13 cellular contexts compared by ENCODE assay signal in genomic region chr13:96650301-96650886, GRCh38.
DNase-seq lines count a peak whose midpoint lies in the region; ATAC-seq and TF ChIP-seq lines count a peak whose summit lies in the region.
"Had no signal": no experiment of that assay in that cellular context is flagged by ENCODE, and none has a peak within 500 bp of the region (broad histone marks: within the 10 kb centered on the region; RNA-seq: fewer than 3 reads in every experiment).

No MANE protein-coding gene starts in this region.

- no peaks in the 10 kb centered on the region for H3K4me1 Mint-ChIP-seq in activated CD4-positive, alpha-beta T cell treated with anti-CD3 and anti-CD28 coated beads for 36 hours
- H3K4me1 Mint-ChIP-seq: activated B cell treated with CpG ODN at 0.5 μM for 24 hours had no signal

- POLR2A ChIA-PET in activated CD4-positive, alpha-beta T cell treated with anti-CD3 and anti-CD28 coated beads for 36 hours (lab: Charles Lee), result no interaction called here

- no peaks in the 10 kb centered on the region for H3K9me3 ChIP-seq in GM23248 (ENCODE audit: low read depth)
- H3K9me3 ChIP-seq: ascending aorta had no signal

- H3K36me3 ChIP-seq in GM23248 (ENCODE audit: low read depth), result no peaks in the 10 kb centered on the region
- H3K36me3 ChIP-seq: ascending aorta, BLaER1 had no signal

- peak; percentile 3 for DNase-seq in GM10266 (ENCODE audit: extremely low spot score)
- peak; percentile 44 for DNase-seq in GM23248
- DNase-seq in fibroblast of pulmonary artery (ENCODE audit: low read depth), result peak; percentile 86
- no peak for DNase-seq in NCI-H1048 (lab: John Stamatoyannopoulos, UW)
- DNase-seq in NCI-H187 treated with DMSO at 0.1 percent for 48 hours (lab: John Stamatoyannopoulos, UW), result no peak
- DNase-seq in NCI-H774 (lab: John Stamatoyannopoulos, UW), result no peak
- DNase-seq in activated CD4-positive, alpha-beta T cell treated with anti-CD3 and anti-CD28 coated beads for 36 hours, result no peak
- DNase-seq: activated B cell treated with CpG ODN at 0.5 μM for 24 hours, left cardiac atrium, NCI-H2171 had no signal

- H3K27ac ChIP-seq in GM23248, result no peak overlapping the region
- H3K27ac ChIP-seq: ascending aorta, BLaER1 had no signal

- H3K9ac ChIP-seq in GM23248, result no peak overlapping the region
- H3K9ac ChIP-seq: BLaER1 had no signal

- no peaks in the 10 kb centered on the region for H3K9me2 ChIP-seq in GM23248 (ENCODE audit: insufficient read depth)

- no peak overlapping the region for H3K4me3 Mint-ChIP-seq in activated CD4-positive, alpha-beta T cell treated with anti-CD3 and anti-CD28 coated beads for 36 hours
- H3K4me3 Mint-ChIP-seq: activated B cell treated with CpG ODN at 0.5 μM for 24 hours had no signal

- peak; percentile 95 for ATAC-seq in HG03565 (IDR thresholded peaks at IDR 0.05; ENCODE audit: unreplicated experiment)
- no peak for ATAC-seq in activated CD4-positive, alpha-beta T cell treated with anti-CD3 and anti-CD28 coated beads for 36 hours
- ATAC-seq: left cardiac atrium had no signal

- H4K20me1 ChIP-seq in GM23248 (ENCODE audit: insufficient read depth), result no peaks in the 10 kb centered on the region
- H4K20me1 ChIP-seq: BLaER1 had no signal

- in situ Hi-C loops in GM23248 (cut with MboI), result no loop called here

- H3K27me3 Mint-ChIP-seq in activated CD4-positive, alpha-beta T cell treated with anti-CD3 and anti-CD28 coated beads for 36 hours, result no peaks in the 10 kb centered on the region
- H3K27me3 Mint-ChIP-seq: activated B cell treated with CpG ODN at 0.5 μM for 24 hours had no signal

- H3K4me2 ChIP-seq in GM23248 (ENCODE audit: unreplicated experiment), result no peak overlapping the region
- H3K4me2 ChIP-seq: BLaER1 had no signal

- no peaks in the 10 kb centered on the region for H3K36me3 Mint-ChIP-seq in activated CD4-positive, alpha-beta T cell treated with anti-CD3 and anti-CD28 coated beads for 36 hours (ENCODE audit: low read depth)

- H3K4me1 ChIP-seq in GM23248 (ENCODE audit: insufficient read depth), result peaks cover 10% of the 10 kb centered on the region
- H3K4me1 ChIP-seq: ascending aorta, BLaER1 had no signal

- no peak for TF ChIP-seq CTCF in GM10266 (IDR thresholded peaks at IDR 0.05; ENCODE audit: control insufficient read depth, insufficient read depth, low read depth, missing control alignments)
- TF ChIP-seq CTCF in fibroblast of pulmonary artery (IDR thresholded peaks at IDR 0.05; ENCODE audit: low read length, missing control alignments), result peak; percentile 14

- CTCF ChIA-PET in activated CD4-positive, alpha-beta T cell treated with anti-CD3 and anti-CD28 coated beads for 36 hours (lab: Charles Lee), result no interaction called here

- H3K27ac Mint-ChIP-seq in activated CD4-positive, alpha-beta T cell treated with anti-CD3 and anti-CD28 coated beads for 36 hours, result no peak overlapping the region
- H3K27ac Mint-ChIP-seq: activated B cell treated with CpG ODN at 0.5 μM for 24 hours had no signal

- H3K27me3 ChIP-seq in GM23248 (replicated peaks; ENCODE audit: insufficient read depth), result no peaks in the 10 kb centered on the region
- H3K27me3 ChIP-seq: ascending aorta, BLaER1 had no signal

- WGBS in GM23248 (ENCODE audit: low coverage in 1 of 2, low lambda C conversion rate in 2 of 2, missing lambda C conversion rate in 2 of 2), 2 experiments, result 23 to 31% methylated on average over 3 of the region's 3 CpGs

- no peak overlapping the region for H2AFZ ChIP-seq in GM23248

- no peak overlapping the region for H3K4me3 ChIP-seq in GM23248
- no peak overlapping the region for H3K4me3 ChIP-seq in fibroblast of pulmonary artery (replicated peaks; ENCODE audit: low read depth, low read length)
- H3K4me3 ChIP-seq: ascending aorta, BLaER1 had no signal

- no peaks in the 10 kb centered on the region for H3K79me2 ChIP-seq in GM23248 (ENCODE audit: insufficient read depth)

- H3K9me3 Mint-ChIP-seq in activated CD4-positive, alpha-beta T cell treated with anti-CD3 and anti-CD28 coated beads for 36 hours (ENCODE audit: low read depth), result peaks cover 3% of the 10 kb centered on the region

- intact Hi-C loops in activated CD4-positive, alpha-beta T cell treated with anti-CD3 and anti-CD28 coated beads for 36 hours (cut with DNase I, micrococcal nuclease), result no loop called here

- H3F3A ChIP-seq in GM23248 (ENCODE audit: insufficient read depth), result peaks cover 10% of the 10 kb centered on the region

Comparison
In these comparisons a context has a peak if more than half of its experiments do, and no peak if none do; other contexts are left out.
1. DNase-seq: peak in GM10266 (single experiment), GM23248 (single experiment) and fibroblast of pulmonary artery (single experiment); none in NCI-H1048 (single experiment), NCI-H187 treated with DMSO at 0.1 percent for 48 hours (single experiment), NCI-H774 (single experiment) and activated CD4-positive, alpha-beta T cell treated with anti-CD3 and anti-CD28 coated beads for 36 hours (single experiment).